29 cellular contexts compared by ENCODE assay signal in the genomic region with DNA sequence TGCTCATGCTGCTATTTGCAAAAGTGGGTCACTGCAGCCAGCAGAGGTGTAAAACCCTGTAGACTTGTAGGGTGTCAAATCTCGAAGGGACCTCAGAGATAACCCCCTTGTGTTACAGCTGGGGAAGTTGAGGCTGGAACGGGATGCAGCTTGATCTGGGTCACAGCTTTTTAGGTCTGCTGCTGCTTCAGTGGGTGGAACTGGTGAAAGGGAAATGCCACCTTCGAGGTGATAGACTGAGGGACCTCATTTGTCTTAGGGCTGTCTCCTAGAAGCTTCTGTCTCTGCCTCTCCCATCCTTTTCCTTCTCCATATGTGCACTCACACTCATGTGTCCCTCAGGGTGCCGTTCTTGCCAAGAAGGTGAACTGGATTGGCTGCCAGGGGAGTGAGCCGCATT. TPM values are rescaled to one million over a fixed set of nuclear protein-coding genes. Genes with fewer than 3 reads are reported as not detected.
"Had no signal": no experiment of that assay in that cellular context is flagged by ENCODE, and none has a peak within 500 bp of the region (broad histone marks: within the 10 kb centered on the region; RNA-seq: fewer than 3 reads in every experiment).

No MANE protein-coding gene starts in this region.

- H3K4me3 Mint-ChIP-seq: activated CD4-positive, alpha-beta memory T cell treated with anti-CD3 and anti-CD28 coated beads for 36 hours; activated CD4-positive, alpha-beta T cell treated with anti-CD3 and anti-CD28 coated beads, Interleukin-2, amount 10 ng/mL, durations not matched to agents 7 days and 5 days; activated naive CD8-positive, alpha-beta T cell treated with anti-CD3 and anti-CD28 coated beads, Interleukin-2, amount 50 U/mL, for 24 hours; activated T-cell treated with anti-CD3 and anti-CD28 coated beads, Interleukin-2, amount 50 U/mL, for 4 hours had no signal

- H3K36me3 ChIP-seq: SJCRH30 had no signal

- H3K4me1 ChIP-seq: ascending aorta, body of pancreas, SJCRH30 had no signal

- H3K27ac Mint-ChIP-seq: activated CD4-positive, alpha-beta memory T cell treated with anti-CD3 and anti-CD28 coated beads for 36 hours; activated CD4-positive, alpha-beta T cell treated with anti-CD3 and anti-CD28 coated beads, Interleukin-2, amount 10 ng/mL, durations not matched to agents 7 days and 5 days; activated naive CD8-positive, alpha-beta T cell treated with anti-CD3 and anti-CD28 coated beads, Interleukin-2, amount 50 U/mL, for 24 hours had no signal

- H3K36me3 Mint-ChIP-seq: activated naive CD4-positive, alpha-beta T cell treated with anti-CD3 and anti-CD28 coated beads, Interleukin-2, amount 50 U/mL, for 72 hours had no signal

- H3K27ac ChIP-seq: ascending aorta, body of pancreas, KMS-11, SJCRH30, VCaP had no signal

- H3K4me2 ChIP-seq: KMS-11, SK-N-SH had no signal

- H3K27me3 Mint-ChIP-seq: activated CD4-positive, alpha-beta memory T cell treated with anti-CD3 and anti-CD28 coated beads for 36 hours; activated CD4-positive, alpha-beta T cell treated with anti-CD3 and anti-CD28 coated beads, Interleukin-2, amount 10 ng/mL, durations not matched to agents 7 days and 5 days; activated naive CD8-positive, alpha-beta T cell treated with anti-CD3 and anti-CD28 coated beads, Interleukin-2, amount 50 U/mL, for 24 hours had no signal

- H3K9me3 ChIP-seq: ascending aorta, body of pancreas, MG63, SJCRH30, SK-N-SH had no signal

- H3K27me3 ChIP-seq: ascending aorta, body of pancreas, MG63, SJCRH30 had no signal

- H3K9ac ChIP-seq: KMS-11, SK-N-SH had no signal

- DNase-seq: activated CD4-positive, alpha-beta memory T cell treated with anti-CD3 and anti-CD28 coated beads for 36 hours; activated CD4-positive, alpha-beta T cell treated with anti-CD3 and anti-CD28 coated beads, Interleukin-2, amount 10 ng/mL, durations not matched to agents 7 days and 5 days; activated CD4-positive, CD25-positive, alpha-beta regulatory T cell; activated CD8-positive, alpha-beta memory T cell treated with anti-CD3 and anti-CD28 coated beads for 24 hours; activated naive CD8-positive, alpha-beta T cell treated with anti-CD3 and anti-CD28 coated beads, Interleukin-2, amount 50 U/mL, for 24 hours; activated T-cell treated with anti-CD3 and anti-CD28 coated beads, Interleukin-2, amount 50 U/mL, for 4 hours; amniotic stem cell; body of pancreas; cerebellar nuclear complex; MG63; MV-4-11; NCI-H1092 treated with DMSO at 0.1 percent for 48 hours; NCI-H1436; NCI-H1694 treated with DMSO at 0.1 percent for 48 hours; NCI-H2029 treated with DMSO at 0.1 percent for 48 hours; NCI-H510A treated with DMSO at 0.1 percent for 48 hours; NCI-H69; OCI-M1; RPMI8226; SJCRH30; SK-N-SH; T-helper 1 cell had no signal

- H3K9me3 Mint-ChIP-seq: activated CD4-positive, alpha-beta memory T cell treated with anti-CD3 and anti-CD28 coated beads for 36 hours; activated CD4-positive, alpha-beta T cell treated with anti-CD3 and anti-CD28 coated beads, Interleukin-2, amount 10 ng/mL, durations not matched to agents 7 days and 5 days; activated naive CD4-positive, alpha-beta T cell treated with anti-CD3 and anti-CD28 coated beads, Interleukin-2, amount 50 U/mL, for 72 hours; activated naive CD8-positive, alpha-beta T cell treated with anti-CD3 and anti-CD28 coated beads, Interleukin-2, amount 50 U/mL, for 24 hours; activated T-cell treated with anti-CD3 and anti-CD28 coated beads, Interleukin-2, amount 50 U/mL, for 4 hours had no signal

- ATAC-seq: activated naive CD4-positive, alpha-beta T cell treated with anti-CD3 and anti-CD28 coated beads, Interleukin-2, amount 50 U/mL, for 72 hours; activated naive CD8-positive, alpha-beta T cell treated with anti-CD3 and anti-CD28 coated beads, Interleukin-2, amount 50 U/mL, for 24 hours; activated T-cell treated with anti-CD3 and anti-CD28 coated beads, Interleukin-2, amount 50 U/mL, for 4 hours; body of pancreas; Panc1; Right ventricle myocardium inferior had no signal

- H3K4me3 ChIP-seq: ascending aorta, body of pancreas, MG63, SJCRH30 had no signal

RNA-seq across cellular contexts. Expression of a gene that starts 40.0 kb away (rescaled TPM):
- total RNA-seq: activated CD4-positive, alpha-beta memory T cell treated with anti-CD3 and anti-CD28 coated beads for 36 hours; activated CD4-positive, alpha-beta T cell treated with anti-CD3 and anti-CD28 coated beads, Interleukin-2, amount 10 ng/mL, durations not matched to agents 7 days and 5 days; activated naive CD4-positive, alpha-beta T cell treated with anti-CD3 and anti-CD28 coated beads, Interleukin-2, amount 50 U/mL, for 72 hours; ascending aorta; body of pancreas; Right ventricle myocardium inferior; T-helper 2 cell treated with Interferon-gamma antibody and Interleukin-4, amounts not matched to agents 100 ng/mL and 5 ng/mL, for 36 hours had no signal
- polyA plus RNA-seq: SK-N-SH had no signal
